Comparison of ENCODE assay signal across 20 cellular contexts in genomic region chr16:58883131-58883530, GRCh38.
A peak's percentile ranks its signal among the peaks of the same experiment; 100 is the strongest.
DNase-seq lines count a peak whose midpoint lies in the region; ATAC-seq, FAIRE-seq and TF ChIP-seq lines count a peak whose summit lies in the region.
"Had no signal": no experiment of that assay in that cellular context is flagged by ENCODE, and none has a peak within 500 bp of the region (broad histone marks: within the 10 kb centered on the region; RNA-seq: fewer than 3 reads in every experiment).

No MANE protein-coding gene starts in this region.

- H3K27ac ChIP-seq in GM12878 (ENCODE audit: control insufficient read depth, insufficient read depth) = no peak overlapping the region
- H3K27ac ChIP-seq: BLaER1, Peyer's patch, SK-N-MC had no signal

- H4K20me1 ChIP-seq in GM12878 (ENCODE audit: control insufficient read depth, insufficient read depth) = no peaks in the 10 kb centered on the region
- H4K20me1 ChIP-seq: BLaER1 had no signal

- H3K4me1 ChIP-seq in GM12878 (ENCODE audit: control insufficient read depth, insufficient read depth, low read length) = peaks cover 5% of the 10 kb centered on the region; the same call in 1 of the 2 replicates
- H3K4me1 ChIP-seq: BLaER1, Peyer's patch had no signal

- no peak for TF ChIP-seq CTCF in CD14-positive monocyte (IDR thresholded peaks at IDR 0.05)
- no peak for TF ChIP-seq CTCF in NB4 (IDR thresholded peaks at IDR 0.05; ENCODE audit: low read depth, low read length)
- no peak for TF ChIP-seq CTCF in GM12878 (IDR thresholded peaks at IDR 0.05 in 2 of 3, conservative IDR thresholded peaks at IDR 0.05 in 1 of 3; ENCODE audit: control insufficient read depth in 2 of 3, extremely low read depth in 1 of 3, insufficient read depth in 1 of 3, low read depth in 3 of 3, low read length in 3 of 3)
- TF ChIP-seq CTCF in lower leg skin (IDR thresholded peaks at IDR 0.05) = no peak

- H3K4me2 ChIP-seq in GM12878 (ENCODE audit: control insufficient read depth, insufficient read depth) = no peak overlapping the region
- H3K4me2 ChIP-seq: BLaER1 had no signal

- intact Hi-C loops in CD14-positive monocyte (cut with micrococcal nuclease) = no loop called here
- intact Hi-C loops in GM12878 (cut with micrococcal nuclease; ENCODE audit: unreplicated experiment) = no loop called here
- intact Hi-C loops in lower leg skin (cut with DNase I; ENCODE audit: low total_unique reads) = no loop called here

- H3K27me3 ChIP-seq in GM12878 (replicated peaks in 1 of 2; ENCODE audit: control insufficient read depth in 2 of 2, insufficient read depth in 2 of 2, low read length in 1 of 2) = no peaks in the 10 kb centered on the region
- H3K27me3 ChIP-seq: BLaER1, Peyer's patch had no signal

- H3K27me3 Mint-ChIP-seq in CD14-positive monocyte (ENCODE audit: low read depth in 3 of 3) = peaks cover 0 to 3% (median 0%) of the 10 kb centered on the region in 3 donors

- RAD21 ChIA-PET in GM12878 (lab: Charles Lee; ENCODE audit: unreplicated experiment) = interaction anchor here (1.4 to 4.7 kb wide), 3 partner anchors 20 to 56 kb away, joined by 4 to 76 read pairs (median 13); no protein-coding TSS in a partner anchor

- peaks cover 0 to 9% of the 10 kb centered on the region in 2 donors for H3K36me3 Mint-ChIP-seq in CD14-positive monocyte
- H3K36me3 Mint-ChIP-seq: CD4-positive, alpha-beta memory T cell had no signal

- no TSS peak for BruUV-seq in GM12878 (replicated peaks; lab: Mats Ljungman, UMichigan)

- no peaks in the 10 kb centered on the region for H3K9me3 ChIP-seq in GM12878 (replicated peaks; ENCODE audit: control insufficient read depth, insufficient read depth, low read length)
- H3K9me3 ChIP-seq: Peyer's patch had no signal

- no peaks in the 10 kb centered on the region for H3K79me2 ChIP-seq in GM12878 (ENCODE audit: control insufficient read depth, insufficient read depth, low read length)

- H3K27ac Mint-ChIP-seq in CD14-positive monocyte = peak overlapping the region in 6 of 7 donors; percentile 4 to 89 (median 69)
- H3K27ac Mint-ChIP-seq: CD4-positive, alpha-beta memory T cell had no signal

- no peak overlapping the region for H3K4me3 ChIP-seq in NB4 (ENCODE audit: low read depth, low read length)
- H3K4me3 ChIP-seq in GM12878 = no peak overlapping the region
- H3K4me3 ChIP-seq in lower leg skin (ENCODE audit: low read depth, poor library complexity, severe bottlenecking) = no peak overlapping the region
- H3K4me3 ChIP-seq: BLaER1, Peyer's patch, SK-N-MC had no signal

- no peak overlapping the region for H3K9ac ChIP-seq in GM12878 (ENCODE audit: control insufficient read depth, insufficient read depth, low read length)
- H3K9ac ChIP-seq: BLaER1 had no signal

- ATAC-seq in GM12878 = peak; percentile 41
- ATAC-seq: HCT116 had no signal

- POLR2A ChIA-PET in GM12878 (lab: Charles Lee) = interaction anchor here (2.6 kb wide), 1 partner anchor 29 kb away, joined by 15 read pairs; no protein-coding TSS in a partner anchor

- no peak for TF ChIP-seq EP300 in GM12878 (IDR thresholded peaks at IDR 0.05; ENCODE audit: borderline replicate concordance in 1 of 2, control insufficient read depth in 1 of 2, low read depth in 2 of 2, low read length in 2 of 2)

- in situ Hi-C loops in GM12878 (cut with MboI) = no loop called here

- DNase-seq in CD14-positive monocyte (ENCODE audit: low spot score) = no peak
- DNase-seq in HT1080 (ENCODE audit: low read depth) = peak; percentile 11
- peak; percentile 53 for DNase-seq in NB4 (ENCODE audit: low read depth)
- no peak for DNase-seq in GM12878 (ENCODE audit: low read depth, low spot score)
- no peak for DNase-seq in lower leg skin (ENCODE audit: low spot score in 2 of 2)
- DNase-seq in NCI-H345 (lab: John Stamatoyannopoulos, UW) = no peak
- DNase-seq in T1000 (lab: John Stamatoyannopoulos, UW) = no peak
- DNase-seq: CD4-positive, alpha-beta memory T cell; COR-L47; DMS53; NCI-H1417; NCI-H1694; NCI-H2029 treated with DMSO at 0.1 percent for 48 hours; NCI-H526 treated with DMSO at 0.1 percent for 48 hours; Peyer's patch; SHP77 treated with DMSO at 0.1 percent for 48 hours had no signal

- SMC1A ChIA-PET in GM12878 (lab: Charles Lee; ENCODE audit: uncharacterized antibody, unreplicated experiment) = interaction anchor here (0.7 to 7.9 kb wide), 6 partner anchors 14 to 54 kb away, joined by 3 to 124 read pairs (median 4); no protein-coding TSS in a partner anchor

- FAIRE-seq in GM12878 (lab: Jason Lieb, UNC) = no peak
- FAIRE-seq: A204.1 had no signal

- CTCF ChIA-PET in GM12878 (lab: Yijun Ruan, JAX) = interaction anchor here (1.3 to 5.6 kb wide), 3 partner anchors 25 to 39 kb away, joined by 3 to 44 read pairs (median 6); no protein-coding TSS in a partner anchor

- TF ChIP-seq RAD21 in GM12878 (IDR thresholded peaks at IDR 0.05; ENCODE audit: insufficient read depth, low read depth, low read length) = no peak

- H2AFZ ChIP-seq in GM12878 (ENCODE audit: control insufficient read depth, low read depth, low read length) = no peak overlapping the region

- no peak overlapping the region for H3K4me3 Mint-ChIP-seq in CD14-positive monocyte
- H3K4me3 Mint-ChIP-seq: CD4-positive, alpha-beta memory T cell had no signal

- no peak for TF ChIP-seq POLR2A in NB4 (IDR thresholded peaks at IDR 0.05; ENCODE audit: extremely low read depth, insufficient read length)
- TF ChIP-seq POLR2A in GM12878 (IDR thresholded peaks at IDR 0.05; ENCODE audit: low read depth, low read length) = no peak
- no peak for TF ChIP-seq POLR2A in lower leg skin (IDR thresholded peaks at IDR 0.05)

- H3K36me3 ChIP-seq in GM12878 (ENCODE audit: control insufficient read depth in 2 of 2, insufficient read depth in 2 of 2, low read length in 1 of 2) = no peaks in the 10 kb centered on the region
- H3K36me3 ChIP-seq: BLaER1, Peyer's patch had no signal

- 26% methylated on average over 3 of the region's 3 CpGs for WGBS in GM12878 (ENCODE audit: insufficient coverage, insufficient replicate concordance, low lambda C conversion rate, missing lambda C conversion rate)
- WGBS in lower leg skin, 2 donors = 80 to 82% methylated on average over 3 of the region's 3 CpGs

- peaks cover 20 to 26% (median 23%) of the 10 kb centered on the region in 7 donors for H3K9me3 Mint-ChIP-seq in CD14-positive monocyte

- peaks cover 42% of the 10 kb centered on the region for H3K4me1 Mint-ChIP-seq in CD14-positive monocyte
- H3K4me1 Mint-ChIP-seq: CD4-positive, alpha-beta memory T cell had no signal

TF ChIP-seq in GM12878, 131 proteins besides CTCF, POLR2A, EP300 and RAD21 (continues in another document):
- TF ChIP-seq MTA2 (IDR thresholded peaks at IDR 0.05; ENCODE audit: low read depth) (no peak), YY1 (IDR thresholded peaks at IDR 0.05; ENCODE audit: low read depth, low read length) (no peak), MEF2B (IDR thresholded peaks at IDR 0.05; ENCODE audit: partially characterized antibody, poor library complexity, severe bottlenecking) (no peak), PKNOX1 (IDR thresholded peaks at IDR 0.05) (no peak), KAT2A (conservative IDR thresholded peaks at IDR 0.05; ENCODE audit: control insufficient read depth, low read depth, low read length) (no peak), PAX5 (IDR thresholded peaks at IDR 0.05; ENCODE audit: borderline replicate concordance, low read depth, low read length) (no peak), RCOR1 (conservative IDR thresholded peaks at IDR 0.05; ENCODE audit: low read depth, low read length) (no peak), JUNB (IDR thresholded peaks at IDR 0.05) (no peak; the same call in 1 of the 2 replicates), GABPA (IDR thresholded peaks at IDR 0.05; ENCODE audit: low read depth) (no peak), ATF3 (IDR thresholded peaks at IDR 0.05; ENCODE audit: borderline replicate concordance, extremely low read depth, low read depth, low read length) (no peak), EED (IDR thresholded peaks at IDR 0.05; ENCODE audit: low read depth) (peak; percentile 72), RFX5 (IDR thresholded peaks at IDR 0.05; ENCODE audit: low read depth, low read length) (no peak), CEBPB (IDR thresholded peaks at IDR 0.05; ENCODE audit: borderline replicate concordance in 1 of 2, low read depth in 2 of 2, low read length in 2 of 2) (no peak), CHD1 (IDR thresholded peaks at IDR 0.05; ENCODE audit: low read depth, low read length) (no peak), MEF2A (IDR thresholded peaks at IDR 0.05; ENCODE audit: insufficient read depth, low read depth, low read length) (no peak), RUNX3 (IDR thresholded peaks at IDR 0.05; ENCODE audit: low read length) (peak; percentile 57; the same call in 1 of the 2 replicates), BACH1 (IDR thresholded peaks at IDR 0.05; ENCODE audit: borderline replicate concordance) (no peak), IRF3 (IDR thresholded peaks at IDR 0.05) (no peak), IKZF2 (IDR thresholded peaks at IDR 0.05) (peak in 1 of 2 experiments; percentile 42; a peak in 1 of 4 replicates)

Comparison
In these comparisons a context has a peak if more than half of its experiments do, and no peak if none do; other contexts are left out.
1. DNase-seq: peak in HT1080 (single experiment) and NB4 (single experiment); none in CD14-positive monocyte (single experiment), GM12878 (single experiment), lower leg skin (0 of 2), NCI-H345 (single experiment) and T1000 (single experiment).